Comparison of ENCODE assay signal across 15 cellular contexts in genomic region chr6:6597682-6598081, GRCh38. TPM values are rescaled to one million over a fixed set of nuclear protein-coding genes. Genes with fewer than 3 reads are reported as not detected.
"Had no signal": no experiment of that assay in that cellular context is flagged by ENCODE, and none has a peak within 500 bp of the region (broad histone marks: within the 10 kb centered on the region; RNA-seq: fewer than 3 reads in every experiment).

No MANE protein-coding gene starts in this region.

- H3K9me3 ChIP-seq: left lung, tibial artery, uterus had no signal

- H3K4me3 ChIP-seq: cardiac muscle cell, left lung, tibial artery, uterus had no signal

- ATAC-seq: esophagus mucosa; left lung; stimulated activated effector memory CD8-positive, alpha-beta T cell treated with anti-CD3 and anti-CD28 coated beads, Interleukin-12 subunit alpha, Interleukin-12 subunit beta, amount 100 ng/mL, for 72 hours had no signal

- H3K36me3 ChIP-seq: cardiac muscle cell, left lung, tibial artery, uterus had no signal

- FAIRE-seq: islet of Langerhans had no signal

- H3K4me3 Mint-ChIP-seq: activated CD4-positive, alpha-beta memory T cell treated with anti-CD3 and anti-CD28 coated beads, Interleukin-2, amount 10 ng/mL, durations not matched to agents 7 days and 5 days; activated T-cell treated with anti-CD3 and anti-CD28 coated beads, Interleukin-2, amount 50 U/mL, for 24 hours; memory B cell; stimulated activated effector memory CD8-positive, alpha-beta T cell treated with anti-CD3 and anti-CD28 coated beads, Interleukin-12 subunit alpha, Interleukin-12 subunit beta, amount 100 ng/mL, for 72 hours had no signal

- DNase-seq: activated CD4-positive, alpha-beta memory T cell treated with anti-CD3 and anti-CD28 coated beads, Interleukin-2, amount 10 ng/mL, durations not matched to agents 7 days and 5 days; activated naive CD4-positive, alpha-beta T cell treated with anti-CD3 and anti-CD28 coated beads, Interleukin-2, amount 50 U/mL, for 16 hours; activated T-cell treated with anti-CD3 and anti-CD28 coated beads, Interleukin-2, amount 50 U/mL, for 24 hours; left lung; tibial artery had no signal

- H3K27me3 Mint-ChIP-seq: activated T-cell treated with anti-CD3 and anti-CD28 coated beads, Interleukin-2, amount 50 U/mL, for 24 hours; memory B cell had no signal

- H3K27ac ChIP-seq: cardiac muscle cell, left lung, tibial artery, VCaP had no signal

- H3K9me3 Mint-ChIP-seq: activated T-cell treated with anti-CD3 and anti-CD28 coated beads, Interleukin-2, amount 50 U/mL, for 24 hours; stimulated activated effector memory CD8-positive, alpha-beta T cell treated with anti-CD3 and anti-CD28 coated beads, Interleukin-12 subunit alpha, Interleukin-12 subunit beta, amount 100 ng/mL, for 72 hours had no signal

- H3K4me1 ChIP-seq: tibial artery, uterus had no signal

- H3K27ac Mint-ChIP-seq: activated CD4-positive, alpha-beta memory T cell treated with anti-CD3 and anti-CD28 coated beads, Interleukin-2, amount 10 ng/mL, durations not matched to agents 7 days and 5 days; activated T-cell treated with anti-CD3 and anti-CD28 coated beads, Interleukin-2, amount 50 U/mL, for 24 hours; stimulated activated effector memory CD8-positive, alpha-beta T cell treated with anti-CD3 and anti-CD28 coated beads, Interleukin-12 subunit alpha, Interleukin-12 subunit beta, amount 100 ng/mL, for 72 hours had no signal

- H3K27me3 ChIP-seq: cardiac muscle cell, left lung, tibial artery, uterus had no signal

RNA-seq across cellular contexts. Expression of gene LY86, which starts 9.2 kb away (rescaled TPM):
- total RNA-seq: cardiac muscle cell, osteocyte, pulmonary artery endothelial cell had no signal
- polyA plus RNA-seq: cardiac muscle cell, neural cell had no signal
